17 cellular contexts compared by ENCODE assay signal in the genomic region with DNA sequence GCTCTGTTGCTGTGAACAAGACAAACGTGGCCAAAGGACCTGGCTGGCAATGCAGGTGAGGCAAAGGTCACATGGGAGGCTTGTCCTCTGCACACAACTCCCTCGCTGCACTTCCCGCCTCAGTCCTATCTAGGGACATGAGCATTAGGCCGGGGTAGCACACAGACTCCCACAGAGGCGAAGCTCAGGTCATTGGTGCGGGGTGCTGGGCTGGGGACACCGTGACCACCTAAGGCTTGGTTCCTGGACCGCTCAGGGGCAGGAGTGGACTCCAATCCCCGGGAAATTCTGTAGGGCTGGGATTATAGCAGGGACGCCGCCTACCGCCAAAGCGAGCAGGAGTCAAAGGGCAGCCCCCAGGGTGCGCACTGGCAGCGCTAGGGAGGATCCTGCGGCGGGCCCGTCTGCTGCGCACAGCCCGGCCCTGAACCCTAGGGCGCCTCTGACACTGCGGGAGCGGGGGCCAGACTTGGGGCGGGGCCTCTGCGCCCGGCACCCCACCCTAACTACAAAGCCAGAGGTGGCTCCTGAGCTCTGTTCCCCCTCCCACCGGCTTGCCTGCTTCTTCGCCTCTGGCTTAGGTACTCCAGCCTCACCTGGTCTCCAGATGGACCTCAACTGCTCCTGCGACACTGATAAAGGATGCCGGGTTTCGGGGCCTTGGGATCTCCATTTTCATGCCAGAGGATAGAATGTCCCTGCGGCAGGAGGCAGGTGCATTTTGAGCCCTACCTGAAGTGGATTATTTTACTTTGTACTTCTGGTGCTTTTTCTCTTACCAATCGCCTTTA. TPM values are rescaled to one million over a fixed set of nuclear protein-coding genes. Genes with fewer than 3 reads are reported as not detected.
DNase-seq lines count a peak whose midpoint lies in the region; ATAC-seq and TF ChIP-seq lines count a peak whose summit lies in the region.
"Had no signal": no experiment of that assay in that cellular context is flagged by ENCODE, and none has a peak within 500 bp of the region (broad histone marks: within the 10 kb centered on the region; RNA-seq: fewer than 3 reads in every experiment).

No MANE protein-coding gene starts in this region.

- H3K27me3 Mint-ChIP-seq in GM23338 (ENCODE audit: insufficient read depth, low read depth, poor library complexity) (peaks cover 83% of the 10 kb centered on the region), neural progenitor cell (ENCODE audit: insufficient read depth, low read depth) (peaks cover 71% of the 10 kb centered on the region)

- H3K9me3 Mint-ChIP-seq in GM23338 (no peaks in the 10 kb centered on the region), neural progenitor cell (no peaks in the 10 kb centered on the region)

- H3F3A ChIP-seq in GM23338 (replicated peaks; ENCODE audit: low read depth) (0 out of 2 replicates have a peak, but pooled peaks cover 2% of the 10 kb centered on the region), neural progenitor cell (ENCODE audit: low read depth) (no peaks in the 10 kb centered on the region)

- no peak overlapping the region for H3K27ac ChIP-seq in GM23338 (ENCODE audit: low read depth)
- peak overlapping the region; percentile 70 for H3K27ac ChIP-seq in duodenal mucosa (ENCODE audit: low read depth, low read length)
- H3K27ac ChIP-seq in iPS-20b (ENCODE audit: low read length), result no peak overlapping the region
- H3K27ac ChIP-seq in neural progenitor cell, result no peak overlapping the region
- H3K27ac ChIP-seq: BLaER1 had no signal

- no peaks in the 10 kb centered on the region for H3K36me3 ChIP-seq in GM23338 (ENCODE audit: insufficient read depth)
- H3K36me3 ChIP-seq in duodenal mucosa (ENCODE audit: control insufficient read depth in 1 of 2, insufficient read depth in 2 of 2, low read length in 2 of 2), result no peaks in the 10 kb centered on the region
- H3K36me3 ChIP-seq in iPS-20b (ENCODE audit: insufficient read depth, low read depth, low read length), result no peaks in the 10 kb centered on the region
- no peaks in the 10 kb centered on the region for H3K36me3 ChIP-seq in neural progenitor cell
- H3K36me3 ChIP-seq: BLaER1 had no signal

- H3K36me3 Mint-ChIP-seq in GM23338 (ENCODE audit: low read depth) (no peaks in the 10 kb centered on the region), neural progenitor cell (no peaks in the 10 kb centered on the region)

- H3K4me1 Mint-ChIP-seq in GM23338, result peaks cover 16% of the 10 kb centered on the region; the same call in 2 of the 3 replicates
- peaks cover 3% of the 10 kb centered on the region for H3K4me1 Mint-ChIP-seq in neural progenitor cell

- DNase-seq in GM23338 (ENCODE audit: low spot score), result peak; percentile 67
- peak; percentile 47 for DNase-seq in neural progenitor cell (ENCODE audit: low spot score)
- DNase-seq in stimulated activated CD4-positive, alpha-beta T cell treated with anti-CD3 and anti-CD28 coated beads, Interleukin-12 subunit alpha, Interleukin-12 subunit beta, amount 100 ng/mL, for 4 hours, result no peak
- DNase-seq: 8988T, HCEC 1CT, NCI-H1048, NCI-H82, Right ventricle myocardium superior had no signal

- ATAC-seq in GM23338 (peak; percentile 75), HG03095 (IDR thresholded peaks at IDR 0.05; ENCODE audit: unreplicated experiment) (no peak), GM21526 (IDR thresholded peaks at IDR 0.05; ENCODE audit: low FRiP score, unreplicated experiment) (no peak), HG02885 (IDR thresholded peaks at IDR 0.05; ENCODE audit: poor library complexity, unreplicated experiment) (no peak)
- ATAC-seq: Panc1 had no signal

- peak overlapping the region; percentile 54; the same call in 2 of the 3 replicates for H3K4me3 Mint-ChIP-seq in GM23338
- H3K4me3 Mint-ChIP-seq in neural progenitor cell, result no peak overlapping the region

- TF ChIP-seq CTCF in GM23338 (conservative IDR thresholded peaks at IDR 0.05; ENCODE audit: low read depth in 2 of 2) (peak in 1 of 2 experiments; percentile 57; a peak in 2 of 4 replicates), neural progenitor cell (IDR thresholded peaks at IDR 0.05) (no peak)

- H3K79me2 ChIP-seq in GM23338 (replicated peaks; ENCODE audit: insufficient read depth), result no peaks in the 10 kb centered on the region
- no peaks in the 10 kb centered on the region for H3K79me2 ChIP-seq in neural progenitor cell (ENCODE audit: low read depth)

- H3K4me3 ChIP-seq in GM23338, result peak overlapping the region; percentile 49
- H3K4me3 ChIP-seq in duodenal mucosa (ENCODE audit: low read depth in 1 of 2, low read length in 2 of 2), result peak overlapping the region; percentile 33 to 41
- peak overlapping the region; percentile 41; the same call in 1 of the 2 replicates for H3K4me3 ChIP-seq in iPS-20b (ENCODE audit: low read length)
- no peak overlapping the region for H3K4me3 ChIP-seq in neural progenitor cell
- H3K4me3 ChIP-seq: BLaER1 had no signal

- H3K9ac ChIP-seq in duodenal mucosa (ENCODE audit: low read depth in 1 of 2, low read length in 2 of 2) (peak overlapping the region; percentile 34 to 49), iPS-20b (ENCODE audit: low read depth, low read length) (no peak overlapping the region), neural progenitor cell (no peak overlapping the region)
- H3K9ac ChIP-seq: BLaER1 had no signal

- peaks cover 7% of the 10 kb centered on the region; the same call in 1 of the 2 replicates for H3K4me1 ChIP-seq in GM23338 (ENCODE audit: insufficient read depth)
- H3K4me1 ChIP-seq in duodenal mucosa (ENCODE audit: control insufficient read depth in 1 of 2, insufficient read depth in 2 of 2, low read length in 2 of 2), result peaks cover 30 to 36% of the 10 kb centered on the region in 2 donors
- H3K4me1 ChIP-seq in iPS-20b (ENCODE audit: insufficient read depth, low read length), result peaks cover 4% of the 10 kb centered on the region; the same call in 1 of the 2 replicates
- no peaks in the 10 kb centered on the region for H3K4me1 ChIP-seq in neural progenitor cell

- no peaks in the 10 kb centered on the region for H3K9me3 ChIP-seq in duodenal mucosa (ENCODE audit: control insufficient read depth in 1 of 2, low read length in 2 of 2)
- no peaks in the 10 kb centered on the region for H3K9me3 ChIP-seq in iPS-20b (ENCODE audit: insufficient read depth, low read depth, low read length)
- H3K9me3 ChIP-seq in neural progenitor cell (ENCODE audit: low read depth), result no peaks in the 10 kb centered on the region
- H3K9me3 ChIP-seq: BLaER1 had no signal

- H4K20me1 ChIP-seq in GM23338 (replicated peaks; ENCODE audit: insufficient read depth) (no peaks in the 10 kb centered on the region), neural progenitor cell (ENCODE audit: low read depth) (peaks cover 32% of the 10 kb centered on the region)

- H3K27ac Mint-ChIP-seq in GM23338, result no peak overlapping the region
- no peak overlapping the region for H3K27ac Mint-ChIP-seq in neural progenitor cell

- H2AFZ ChIP-seq in GM23338 (peak overlapping the region; percentile 99), neural progenitor cell (replicated peaks) (no peak overlapping the region)

- peaks cover 82% of the 10 kb centered on the region for H3K27me3 ChIP-seq in GM23338 (ENCODE audit: insufficient read depth)
- H3K27me3 ChIP-seq in duodenal mucosa (ENCODE audit: control insufficient read depth in 1 of 2, insufficient read depth in 2 of 2, low read length in 2 of 2), result peaks cover 0 to 5% of the 10 kb centered on the region in 2 donors
- H3K27me3 ChIP-seq in iPS-20b (ENCODE audit: insufficient read depth, low read length), result peaks cover 100% of the 10 kb centered on the region
- peaks cover 100% of the 10 kb centered on the region for H3K27me3 ChIP-seq in neural progenitor cell

- H3K9me2 ChIP-seq in GM23338 (ENCODE audit: insufficient read depth), result no peaks in the 10 kb centered on the region

- peak overlapping the region; percentile 83 for H3K4me2 ChIP-seq in GM23338
- no peak overlapping the region for H3K4me2 ChIP-seq in neural progenitor cell
- H3K4me2 ChIP-seq: BLaER1 had no signal

RNA-seq across cellular contexts. Expression of a gene that starts 3.9 kb away (rescaled TPM):
- total RNA-seq in GM23338 (2014; rRNA removed; shearing (Covaris generic)), result not detected in 2 replicates
- polyA plus RNA-seq in GM23338 (2016; fragmentation: Nextera tagmentation; extraction: Ambion mirVana), result not detected in 2 replicates
- total RNA-seq in neural progenitor cell (ENCODE audit: low replicate concordance), result not detected in 2 replicates
- total RNA-seq: Daoy, NCI-H460, Right ventricle myocardium superior had no signal

RNA-seq across cellular contexts. Expression of a gene that starts 9.4 kb away (rescaled TPM):
- not detected in 2 replicates for total RNA-seq in GM23338 (2014; rRNA removed; shearing (Covaris generic))
- 1.6 and 2.5 TPM in 2 replicates for polyA plus RNA-seq in GM23338 (2016; fragmentation: Nextera tagmentation; extraction: Ambion mirVana)
- not detected in 2 replicates for total RNA-seq in neural progenitor cell (ENCODE audit: low replicate concordance)
- total RNA-seq: Daoy had no signal

RNA-seq across cellular contexts. Expression of a gene that starts 9.9 kb away (rescaled TPM):
- total RNA-seq in GM23338 (2014; rRNA removed; shearing (Covaris generic)), result 7.3 and 7.4 TPM in 2 replicates
- 107 and 118 TPM in 2 replicates for polyA plus RNA-seq in GM23338 (2016; fragmentation: Nextera tagmentation; extraction: Ambion mirVana)
- total RNA-seq in neural progenitor cell (ENCODE audit: low replicate concordance), result 1.1 TPM in 1 of 2 replicates, not detected in the other

RNA-seq across cellular contexts. Expression of a gene that starts 15.4 kb away (rescaled TPM):
- 1.1 TPM in 1 of 2 replicates, not detected in the other for total RNA-seq in GM23338 (2014; rRNA removed; shearing (Covaris generic))
- polyA plus RNA-seq in GM23338 (2016; fragmentation: Nextera tagmentation; extraction: Ambion mirVana), result 4.7 and 6.1 TPM in 2 replicates
- total RNA-seq in neural progenitor cell (ENCODE audit: low replicate concordance), result not detected in 2 replicates
- total RNA-seq: NCI-H460 had no signal

RNA-seq across cellular contexts. Expression of a gene that starts 20.0 kb away (rescaled TPM):
- 176 and 184 TPM in 2 replicates for total RNA-seq in GM23338 (2014; rRNA removed; shearing (Covaris generic))
- 1,014 and 1,104 TPM in 2 replicates for polyA plus RNA-seq in GM23338 (2016; fragmentation: Nextera tagmentation; extraction: Ambion mirVana)
- 2.6 TPM in 1 of 2 replicates, not detected in the other for total RNA-seq in neural progenitor cell (ENCODE audit: low replicate concordance)
- total RNA-seq: NCI-H460 had no signal

Comparison
In these comparisons a context has a peak if more than half of its experiments do, and no peak if none do; other contexts are left out.
1. H3K9ac ChIP-seq: peak in duodenal mucosa (2 of 2); none in iPS-20b (single experiment) and neural progenitor cell (single experiment).